ENCODE assay signal across 1 cellular context in the genomic region with DNA sequence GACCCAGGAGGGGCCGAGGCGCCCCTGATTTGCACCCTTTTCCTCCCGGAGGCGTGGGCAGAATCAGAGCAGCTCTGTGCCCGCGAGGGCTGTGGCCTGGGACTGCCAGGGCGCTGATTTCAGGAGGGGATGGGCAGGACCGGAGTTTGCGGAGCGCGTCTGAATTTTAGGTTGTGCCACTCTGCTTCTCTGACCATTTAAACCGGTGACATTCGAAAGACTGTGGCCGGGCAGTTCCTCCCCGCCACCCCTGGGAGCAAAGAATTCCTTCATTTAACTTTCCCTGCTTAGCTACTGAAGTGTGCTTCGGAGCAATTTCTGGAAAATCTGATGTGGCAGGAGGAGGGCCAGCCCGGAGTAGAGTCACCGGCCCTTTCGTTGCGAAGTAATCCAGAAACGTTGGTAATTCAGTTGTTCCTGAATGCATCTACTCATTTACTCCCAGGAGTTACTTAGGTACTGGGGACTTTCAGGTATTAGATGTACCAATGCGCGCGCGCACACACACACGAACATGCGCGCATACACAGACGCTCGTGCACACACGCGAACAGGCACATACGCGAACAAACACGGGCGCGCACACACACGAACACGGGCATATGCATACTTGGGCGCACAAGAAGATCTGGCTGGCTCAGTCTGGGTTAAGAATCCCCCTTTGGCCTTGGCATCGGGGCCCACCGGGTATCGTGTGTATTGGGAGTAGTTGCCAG.
TF ChIP-seq lines count a peak whose summit lies in the region.

No MANE protein-coding gene starts in this region.

TF ChIP-seq in HepG2, 621 proteins besides CTCF, POLR2A, EP300 and RAD21 (continues in another document):
- no peak for TF ChIP-seq RFXANK (CRISPR knock-in tag; IDR thresholded peaks at IDR 0.05)
- no peak for TF ChIP-seq FOXK2 (IDR thresholded peaks at IDR 0.05)
- TF ChIP-seq ZFP36 (IDR thresholded peaks at IDR 0.05; ENCODE audit: borderline replicate concordance, low read depth, low read length, partially characterized antibody) = no peak
- TF ChIP-seq MXI1 (IDR thresholded peaks at IDR 0.05; ENCODE audit: borderline replicate concordance, low read depth, low read length) = peak; percentile 80; the same call in 2 of the 3 replicates
- TF ChIP-seq PPARG (CRISPR knock-in tag; conservative IDR thresholded peaks at IDR 0.05) = no peak; the same call in 1 of the 2 replicates
- TF ChIP-seq MED8 (CRISPR knock-in tag; IDR thresholded peaks at IDR 0.05; ENCODE audit: insufficient replicate concordance) = peak; percentile 17
- no peak for TF ChIP-seq GABPA (IDR thresholded peaks at IDR 0.05; ENCODE audit: low read depth, low read length)
- TF ChIP-seq GABPA (CRISPR knock-in tag; IDR thresholded peaks at IDR 0.05; ENCODE audit: low read depth) = no peak
- TF ChIP-seq, protein P1, sequence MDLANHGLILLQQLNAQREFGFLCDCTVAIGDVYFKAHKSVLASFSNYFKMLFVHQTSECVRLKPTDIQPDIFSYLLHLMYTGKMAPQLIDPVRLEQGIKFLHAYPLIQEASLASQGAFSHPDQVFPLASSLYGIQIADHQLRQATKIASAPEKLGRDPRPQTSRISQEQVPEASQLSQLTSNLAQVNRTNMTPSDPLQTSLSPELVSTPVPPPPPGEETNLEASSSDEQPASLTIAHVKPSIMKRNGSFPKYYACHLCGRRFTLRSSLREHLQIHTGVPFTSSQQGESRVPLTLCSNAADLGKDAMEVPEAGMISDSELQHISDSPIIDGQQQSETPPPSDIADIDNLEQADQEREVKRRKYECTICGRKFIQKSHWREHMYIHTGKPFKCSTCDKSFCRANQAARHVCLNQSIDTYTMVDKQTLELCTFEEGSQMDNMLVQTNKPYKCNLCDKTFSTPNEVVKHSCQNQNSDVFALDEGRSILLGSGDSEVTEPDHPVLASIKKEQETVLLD (CRISPR knock-in tag; IDR thresholded peaks at IDR 0.05; ENCODE audit: low read depth) = no peak; the same call in 1 of the 2 replicates
- 0 out of 2 replicates have a peak, but pooled peaks have one; percentile 28 for TF ChIP-seq ZKSCAN5 (CRISPR knock-in tag; IDR thresholded peaks at IDR 0.05)
- TF ChIP-seq NCOR1 (IDR thresholded peaks at IDR 0.05; ENCODE audit: borderline replicate concordance, low read length) = no peak
- peak; percentile 50; the same call in 1 of the 2 replicates for TF ChIP-seq HOXA9 (CRISPR knock-in tag; IDR thresholded peaks at IDR 0.05; ENCODE audit: borderline replicate concordance)
- peak; percentile 59; the same call in 1 of the 2 replicates for TF ChIP-seq NKX3-1 (CRISPR knock-in tag; IDR thresholded peaks at IDR 0.05)
- TF ChIP-seq POLR2G (IDR thresholded peaks at IDR 0.05; ENCODE audit: low read depth, low read length) = peak; percentile 24
- no peak for TF ChIP-seq LCORL (IDR thresholded peaks at IDR 0.05)
- TF ChIP-seq LCORL (CRISPR knock-in tag; IDR thresholded peaks at IDR 0.05) = peak; percentile 37; the same call in 1 of the 2 replicates
- TF ChIP-seq, protein P2, sequence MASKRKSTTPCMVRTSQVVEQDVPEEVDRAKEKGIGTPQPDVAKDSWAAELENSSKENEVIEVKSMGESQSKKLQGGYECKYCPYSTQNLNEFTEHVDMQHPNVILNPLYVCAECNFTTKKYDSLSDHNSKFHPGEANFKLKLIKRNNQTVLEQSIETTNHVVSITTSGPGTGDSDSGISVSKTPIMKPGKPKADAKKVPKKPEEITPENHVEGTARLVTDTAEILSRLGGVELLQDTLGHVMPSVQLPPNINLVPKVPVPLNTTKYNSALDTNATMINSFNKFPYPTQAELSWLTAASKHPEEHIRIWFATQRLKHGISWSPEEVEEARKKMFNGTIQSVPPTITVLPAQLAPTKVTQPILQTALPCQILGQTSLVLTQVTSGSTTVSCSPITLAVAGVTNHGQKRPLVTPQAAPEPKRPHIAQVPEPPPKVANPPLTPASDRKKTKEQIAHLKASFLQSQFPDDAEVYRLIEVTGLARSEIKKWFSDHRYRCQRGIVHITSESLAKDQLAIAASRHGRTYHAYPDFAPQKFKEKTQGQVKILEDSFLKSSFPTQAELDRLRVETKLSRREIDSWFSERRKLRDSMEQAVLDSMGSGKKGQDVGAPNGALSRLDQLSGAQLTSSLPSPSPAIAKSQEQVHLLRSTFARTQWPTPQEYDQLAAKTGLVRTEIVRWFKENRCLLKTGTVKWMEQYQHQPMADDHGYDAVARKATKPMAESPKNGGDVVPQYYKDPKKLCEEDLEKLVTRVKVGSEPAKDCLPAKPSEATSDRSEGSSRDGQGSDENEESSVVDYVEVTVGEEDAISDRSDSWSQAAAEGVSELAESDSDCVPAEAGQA (IDR thresholded peaks at IDR 0.05; ENCODE audit: low read depth) = no peak
- TF ChIP-seq, protein P2 (CRISPR knock-in tag; IDR thresholded peaks at IDR 0.05; ENCODE audit: borderline replicate concordance) = 0 out of 2 replicates have a peak, but pooled peaks have one; percentile 63
- TF ChIP-seq, protein P3, sequence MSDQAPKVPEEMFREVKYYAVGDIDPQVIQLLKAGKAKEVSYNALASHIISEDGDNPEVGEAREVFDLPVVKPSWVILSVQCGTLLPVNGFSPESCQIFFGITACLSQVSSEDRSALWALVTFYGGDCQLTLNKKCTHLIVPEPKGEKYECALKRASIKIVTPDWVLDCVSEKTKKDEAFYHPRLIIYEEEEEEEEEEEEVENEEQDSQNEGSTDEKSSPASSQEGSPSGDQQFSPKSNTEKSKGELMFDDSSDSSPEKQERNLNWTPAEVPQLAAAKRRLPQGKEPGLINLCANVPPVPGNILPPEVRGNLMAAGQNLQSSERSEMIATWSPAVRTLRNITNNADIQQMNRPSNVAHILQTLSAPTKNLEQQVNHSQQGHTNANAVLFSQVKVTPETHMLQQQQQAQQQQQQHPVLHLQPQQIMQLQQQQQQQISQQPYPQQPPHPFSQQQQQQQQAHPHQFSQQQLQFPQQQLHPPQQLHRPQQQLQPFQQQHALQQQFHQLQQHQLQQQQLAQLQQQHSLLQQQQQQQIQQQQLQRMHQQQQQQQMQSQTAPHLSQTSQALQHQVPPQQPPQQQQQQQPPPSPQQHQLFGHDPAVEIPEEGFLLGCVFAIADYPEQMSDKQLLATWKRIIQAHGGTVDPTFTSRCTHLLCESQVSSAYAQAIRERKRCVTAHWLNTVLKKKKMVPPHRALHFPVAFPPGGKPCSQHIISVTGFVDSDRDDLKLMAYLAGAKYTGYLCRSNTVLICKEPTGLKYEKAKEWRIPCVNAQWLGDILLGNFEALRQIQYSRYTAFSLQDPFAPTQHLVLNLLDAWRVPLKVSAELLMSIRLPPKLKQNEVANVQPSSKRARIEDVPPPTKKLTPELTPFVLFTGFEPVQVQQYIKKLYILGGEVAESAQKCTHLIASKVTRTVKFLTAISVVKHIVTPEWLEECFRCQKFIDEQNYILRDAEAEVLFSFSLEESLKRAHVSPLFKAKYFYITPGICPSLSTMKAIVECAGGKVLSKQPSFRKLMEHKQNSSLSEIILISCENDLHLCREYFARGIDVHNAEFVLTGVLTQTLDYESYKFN (CRISPR knock-in tag; conservative IDR thresholded peaks at IDR 0.05) = no peak; the same call in 1 of the 2 replicates
- peak; percentile 27; the same call in 1 of the 2 replicates for TF ChIP-seq SOX5 (CRISPR knock-in tag; IDR thresholded peaks at IDR 0.05; ENCODE audit: borderline replicate concordance)
- TF ChIP-seq, protein P4, sequence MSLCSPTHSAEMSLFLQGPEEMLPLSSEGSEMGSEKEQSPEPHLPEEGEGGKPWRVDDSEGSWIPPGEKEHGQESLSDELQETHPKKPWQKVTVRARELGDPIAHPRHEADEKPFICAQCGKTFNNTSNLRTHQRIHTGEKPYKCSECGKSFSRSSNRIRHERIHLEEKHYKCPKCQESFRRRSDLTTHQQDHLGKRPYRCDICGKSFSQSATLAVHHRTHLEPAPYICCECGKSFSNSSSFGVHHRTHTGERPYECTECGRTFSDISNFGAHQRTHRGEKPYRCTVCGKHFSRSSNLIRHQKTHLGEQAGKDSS (CRISPR knock-in tag; IDR thresholded peaks at IDR 0.05; ENCODE audit: borderline replicate concordance, low read depth) = no peak
- TF ChIP-seq SALL2 (CRISPR knock-in tag; IDR thresholded peaks at IDR 0.05) = no peak
- TF ChIP-seq, protein P5, sequence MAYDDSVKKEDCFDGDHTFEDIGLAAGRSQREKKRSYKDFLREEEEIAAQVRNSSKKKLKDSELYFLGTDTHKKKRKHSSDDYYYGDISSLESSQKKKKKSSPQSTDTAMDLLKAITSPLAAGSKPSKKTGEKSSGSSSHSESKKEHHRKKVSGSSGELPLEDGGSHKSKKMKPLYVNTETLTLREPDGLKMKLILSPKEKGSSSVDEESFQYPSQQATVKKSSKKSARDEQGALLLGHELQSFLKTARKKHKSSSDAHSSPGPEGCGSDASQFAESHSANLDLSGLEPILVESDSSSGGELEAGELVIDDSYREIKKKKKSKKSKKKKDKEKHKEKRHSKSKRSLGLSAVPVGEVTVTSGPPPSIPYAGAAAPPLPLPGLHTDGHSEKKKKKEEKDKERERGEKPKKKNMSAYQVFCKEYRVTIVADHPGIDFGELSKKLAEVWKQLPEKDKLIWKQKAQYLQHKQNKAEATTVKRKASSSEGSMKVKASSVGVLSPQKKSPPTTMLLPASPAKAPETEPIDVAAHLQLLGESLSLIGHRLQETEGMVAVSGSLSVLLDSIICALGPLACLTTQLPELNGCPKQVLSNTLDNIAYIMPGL (CRISPR knock-in tag; IDR thresholded peaks at IDR 0.05; ENCODE audit: borderline replicate concordance in 1 of 2, low read depth in 1 of 2) = peak in 1 of 2 experiments; percentile 40; a peak in 1 of 4 replicates
- TF ChIP-seq, protein P6, sequence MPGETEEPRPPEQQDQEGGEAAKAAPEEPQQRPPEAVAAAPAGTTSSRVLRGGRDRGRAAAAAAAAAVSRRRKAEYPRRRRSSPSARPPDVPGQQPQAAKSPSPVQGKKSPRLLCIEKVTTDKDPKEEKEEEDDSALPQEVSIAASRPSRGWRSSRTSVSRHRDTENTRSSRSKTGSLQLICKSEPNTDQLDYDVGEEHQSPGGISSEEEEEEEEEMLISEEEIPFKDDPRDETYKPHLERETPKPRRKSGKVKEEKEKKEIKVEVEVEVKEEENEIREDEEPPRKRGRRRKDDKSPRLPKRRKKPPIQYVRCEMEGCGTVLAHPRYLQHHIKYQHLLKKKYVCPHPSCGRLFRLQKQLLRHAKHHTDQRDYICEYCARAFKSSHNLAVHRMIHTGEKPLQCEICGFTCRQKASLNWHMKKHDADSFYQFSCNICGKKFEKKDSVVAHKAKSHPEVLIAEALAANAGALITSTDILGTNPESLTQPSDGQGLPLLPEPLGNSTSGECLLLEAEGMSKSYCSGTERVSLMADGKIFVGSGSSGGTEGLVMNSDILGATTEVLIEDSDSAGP (CRISPR knock-in tag; IDR thresholded peaks at IDR 0.05; ENCODE audit: borderline replicate concordance) = peak; percentile 6; the same call in 1 of the 2 replicates
- TF ChIP-seq ZMAT3 (CRISPR knock-in tag; conservative IDR thresholded peaks at IDR 0.05) = no peak
- TF ChIP-seq ZNF839 (CRISPR knock-in tag; IDR thresholded peaks at IDR 0.05; ENCODE audit: borderline replicate concordance) = 0 out of 2 replicates have a peak, but pooled peaks have one; percentile 18
- TF ChIP-seq, protein P7, sequence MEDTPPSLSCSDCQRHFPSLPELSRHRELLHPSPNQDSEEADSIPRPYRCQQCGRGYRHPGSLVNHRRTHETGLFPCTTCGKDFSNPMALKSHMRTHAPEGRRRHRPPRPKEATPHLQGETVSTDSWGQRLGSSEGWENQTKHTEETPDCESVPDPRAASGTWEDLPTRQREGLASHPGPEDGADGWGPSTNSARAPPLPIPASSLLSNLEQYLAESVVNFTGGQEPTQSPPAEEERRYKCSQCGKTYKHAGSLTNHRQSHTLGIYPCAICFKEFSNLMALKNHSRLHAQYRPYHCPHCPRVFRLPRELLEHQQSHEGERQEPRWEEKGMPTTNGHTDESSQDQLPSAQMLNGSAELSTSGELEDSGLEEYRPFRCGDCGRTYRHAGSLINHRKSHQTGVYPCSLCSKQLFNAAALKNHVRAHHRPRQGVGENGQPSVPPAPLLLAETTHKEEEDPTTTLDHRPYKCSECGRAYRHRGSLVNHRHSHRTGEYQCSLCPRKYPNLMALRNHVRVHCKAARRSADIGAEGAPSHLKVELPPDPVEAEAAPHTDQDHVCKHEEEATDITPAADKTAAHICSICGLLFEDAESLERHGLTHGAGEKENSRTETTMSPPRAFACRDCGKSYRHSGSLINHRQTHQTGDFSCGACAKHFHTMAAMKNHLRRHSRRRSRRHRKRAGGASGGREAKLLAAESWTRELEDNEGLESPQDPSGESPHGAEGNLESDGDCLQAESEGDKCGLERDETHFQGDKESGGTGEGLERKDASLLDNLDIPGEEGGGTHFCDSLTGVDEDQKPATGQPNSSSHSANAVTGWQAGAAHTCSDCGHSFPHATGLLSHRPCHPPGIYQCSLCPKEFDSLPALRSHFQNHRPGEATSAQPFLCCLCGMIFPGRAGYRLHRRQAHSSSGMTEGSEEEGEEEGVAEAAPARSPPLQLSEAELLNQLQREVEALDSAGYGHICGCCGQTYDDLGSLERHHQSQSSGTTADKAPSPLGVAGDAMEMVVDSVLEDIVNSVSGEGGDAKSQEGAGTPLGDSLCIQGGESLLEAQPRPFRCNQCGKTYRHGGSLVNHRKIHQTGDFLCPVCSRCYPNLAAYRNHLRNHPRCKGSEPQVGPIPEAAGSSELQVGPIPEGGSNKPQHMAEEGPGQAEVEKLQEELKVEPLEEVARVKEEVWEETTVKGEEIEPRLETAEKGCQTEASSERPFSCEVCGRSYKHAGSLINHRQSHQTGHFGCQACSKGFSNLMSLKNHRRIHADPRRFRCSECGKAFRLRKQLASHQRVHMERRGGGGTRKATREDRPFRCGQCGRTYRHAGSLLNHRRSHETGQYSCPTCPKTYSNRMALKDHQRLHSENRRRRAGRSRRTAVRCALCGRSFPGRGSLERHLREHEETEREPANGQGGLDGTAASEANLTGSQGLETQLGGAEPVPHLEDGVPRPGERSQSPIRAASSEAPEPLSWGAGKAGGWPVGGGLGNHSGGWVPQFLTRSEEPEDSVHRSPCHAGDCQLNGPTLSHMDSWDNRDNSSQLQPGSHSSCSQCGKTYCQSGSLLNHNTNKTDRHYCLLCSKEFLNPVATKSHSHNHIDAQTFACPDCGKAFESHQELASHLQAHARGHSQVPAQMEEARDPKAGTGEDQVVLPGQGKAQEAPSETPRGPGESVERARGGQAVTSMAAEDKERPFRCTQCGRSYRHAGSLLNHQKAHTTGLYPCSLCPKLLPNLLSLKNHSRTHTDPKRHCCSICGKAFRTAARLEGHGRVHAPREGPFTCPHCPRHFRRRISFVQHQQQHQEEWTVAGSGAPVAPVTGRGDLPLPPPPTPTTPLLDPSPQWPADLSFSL (CRISPR knock-in tag; IDR thresholded peaks at IDR 0.05) = peak; percentile 36; the same call in 1 of the 2 replicates
